ENCODE assay signal across 8 cellular contexts in genomic region chr20:14334306-14334930, GRCh38. TPM values are rescaled to one million over a fixed set of nuclear protein-coding genes. Genes with fewer than 3 reads are reported as not detected.
DNase-seq lines count a peak whose midpoint lies in the region; ATAC-seq and TF ChIP-seq lines count a peak whose summit lies in the region.

No MANE protein-coding gene starts in this region.

- H3K9me3 Mint-ChIP-seq in endodermal cell (no peaks in the 10 kb centered on the region), CD14-positive monocyte (no peaks in the 10 kb centered on the region)
- H3K9me3 Mint-ChIP-seq in T-helper 2 cell treated with Interferon-gamma antibody and Interleukin-4, amounts not matched to agents 5 μg/mL and 100 μg/mL, for 36 hours, result peaks cover 5% of the 10 kb centered on the region

- H3K36me3 ChIP-seq in endodermal cell (ENCODE audit: control insufficient read depth, insufficient read depth, low read length) (peaks cover under 1% of the 10 kb centered on the region), neuron (ENCODE audit: insufficient read depth, low read length) (no peaks in the 10 kb centered on the region)

- H3K36me3 Mint-ChIP-seq in endodermal cell (ENCODE audit: low read depth) (peaks cover 14% of the 10 kb centered on the region), CD14-positive monocyte (no peaks in the 10 kb centered on the region)
- H3K36me3 Mint-ChIP-seq in T-helper 2 cell treated with Interferon-gamma antibody and Interleukin-4, amounts not matched to agents 5 μg/mL and 100 μg/mL, for 36 hours (ENCODE audit: low read depth), result no peaks in the 10 kb centered on the region

- peak overlapping the region; percentile 89 for H3K9ac ChIP-seq in endodermal cell (ENCODE audit: extremely low read depth, low read length, poor library complexity, severe bottlenecking)

- H3K4me3 ChIP-seq in endodermal cell (ENCODE audit: low read length), result peak overlapping the region; percentile 88
- H3K4me3 ChIP-seq in neuron (ENCODE audit: low read length), result peak overlapping the region; percentile 68

- H3K27me3 ChIP-seq in endodermal cell (ENCODE audit: control insufficient read depth, insufficient read depth, low read length, poor library complexity, severe bottlenecking), result no peaks in the 10 kb centered on the region
- H3K27me3 ChIP-seq in neuron (ENCODE audit: insufficient read depth, low read length), result no peaks in the 10 kb centered on the region

- H3K9me3 ChIP-seq in endodermal cell (ENCODE audit: control insufficient read depth, low read length) (no peaks in the 10 kb centered on the region), neuron (ENCODE audit: low read length) (no peaks in the 10 kb centered on the region)

- no peak overlapping the region for H3K27ac ChIP-seq in endodermal cell (ENCODE audit: low read depth, low read length)

- peak overlapping the region; percentile 28 for H3K27ac Mint-ChIP-seq in endodermal cell
- H3K27ac Mint-ChIP-seq in T-helper 2 cell treated with Interferon-gamma antibody and Interleukin-4, amounts not matched to agents 5 μg/mL and 100 μg/mL, for 36 hours, result no peak overlapping the region
- no peak overlapping the region for H3K27ac Mint-ChIP-seq in CD14-positive monocyte

- H3K4me3 Mint-ChIP-seq in endodermal cell (peak overlapping the region; percentile 93), CD14-positive monocyte (no peak overlapping the region)
- H3K4me3 Mint-ChIP-seq in T-helper 2 cell treated with Interferon-gamma antibody and Interleukin-4, amounts not matched to agents 5 μg/mL and 100 μg/mL, for 36 hours, result no peak overlapping the region

- H3K4me1 ChIP-seq in endodermal cell (ENCODE audit: control insufficient read depth, insufficient read depth, low read length) (no peaks in the 10 kb centered on the region), neuron (ENCODE audit: insufficient read depth, low read length) (peaks cover 36% of the 10 kb centered on the region)

- DNase-seq in NCI-H526 (lab: John Stamatoyannopoulos, UW) (peak; percentile 41 to 81), endodermal cell (peak; percentile 72), CD14-positive monocyte (ENCODE audit: low spot score) (no peak)
- no peak for DNase-seq in T-helper 2 cell treated with Interferon-gamma antibody and Interleukin-4, amounts not matched to agents 5 μg/mL and 100 μg/mL, for 36 hours (ENCODE audit: low spot score)
- no peak for DNase-seq in activated naive CD4-positive, alpha-beta T cell (lab: John Stamatoyannopoulos, UW)

- no peak overlapping the region for H2AFZ ChIP-seq in neuron (ENCODE audit: low read depth, low read length)

- H3K27me3 Mint-ChIP-seq in endodermal cell (ENCODE audit: insufficient read depth), result no peaks in the 10 kb centered on the region
- H3K27me3 Mint-ChIP-seq in T-helper 2 cell treated with Interferon-gamma antibody and Interleukin-4, amounts not matched to agents 5 μg/mL and 100 μg/mL, for 36 hours (ENCODE audit: low read depth), result no peaks in the 10 kb centered on the region
- H3K27me3 Mint-ChIP-seq in CD14-positive monocyte (ENCODE audit: low read depth in 3 of 3), result peaks cover 0 to 2% (median 0%) of the 10 kb centered on the region in 3 donors

- WGBS in endodermal cell (ENCODE audit: insufficient coverage in 1 of 2, insufficient read length in 1 of 2), 2 experiments, result 0% methylated on average over 2 of the region's 3 CpGs; no CpG with 5 or more reads in 1 of the 2 experiments

- TF ChIP-seq CTCF in endodermal cell (conservative IDR thresholded peaks at IDR 0.05) (peak; percentile 71), CD14-positive monocyte (IDR thresholded peaks at IDR 0.05) (no peak)

- ATAC-seq in GM19324 (IDR thresholded peaks at IDR 0.05; ENCODE audit: low FRiP score, unreplicated experiment) (peak; percentile 33), GM19467 (IDR thresholded peaks at IDR 0.05; ENCODE audit: unreplicated experiment) (no peak)

- intact Hi-C loops in CD14-positive monocyte (cut with micrococcal nuclease), result no loop called here

- H3K4me1 Mint-ChIP-seq in endodermal cell (peaks cover 42% of the 10 kb centered on the region), CD14-positive monocyte (no peaks in the 10 kb centered on the region)
- no peaks in the 10 kb centered on the region for H3K4me1 Mint-ChIP-seq in T-helper 2 cell treated with Interferon-gamma antibody and Interleukin-4, amounts not matched to agents 5 μg/mL and 100 μg/mL, for 36 hours (ENCODE audit: low read depth)

RNA-seq across cellular contexts. Expression of gene FLRT3, which starts 3.0 kb away (rescaled TPM):
- total RNA-seq in endodermal cell, result 100 to 1,000 TPM in 1 of 2 donors, 10 to 100 TPM in 1; 81.7 to 112 TPM
- polyA plus RNA-seq in endodermal cell (2013, experiment 1 of 2), result 46.4 TPM
- polyA plus RNA-seq in endodermal cell (2013, experiment 2 of 2), result 48.8 TPM
- not detected for polyA plus RNA-seq in CD14-positive monocyte

Comparison
In these comparisons a context has a peak if more than half of its experiments do, and no peak if none do; other contexts are left out.
1. DNase-seq: peak in NCI-H526 (2 of 2) and endodermal cell (single experiment); none in T-helper 2 cell treated with Interferon-gamma antibody and Interleukin-4, amounts not matched to agents 5 μg/mL and 100 μg/mL, for 36 hours (single experiment), CD14-positive monocyte (single experiment) and activated naive CD4-positive, alpha-beta T cell (0 of 4).